In the genomic region with DNA sequence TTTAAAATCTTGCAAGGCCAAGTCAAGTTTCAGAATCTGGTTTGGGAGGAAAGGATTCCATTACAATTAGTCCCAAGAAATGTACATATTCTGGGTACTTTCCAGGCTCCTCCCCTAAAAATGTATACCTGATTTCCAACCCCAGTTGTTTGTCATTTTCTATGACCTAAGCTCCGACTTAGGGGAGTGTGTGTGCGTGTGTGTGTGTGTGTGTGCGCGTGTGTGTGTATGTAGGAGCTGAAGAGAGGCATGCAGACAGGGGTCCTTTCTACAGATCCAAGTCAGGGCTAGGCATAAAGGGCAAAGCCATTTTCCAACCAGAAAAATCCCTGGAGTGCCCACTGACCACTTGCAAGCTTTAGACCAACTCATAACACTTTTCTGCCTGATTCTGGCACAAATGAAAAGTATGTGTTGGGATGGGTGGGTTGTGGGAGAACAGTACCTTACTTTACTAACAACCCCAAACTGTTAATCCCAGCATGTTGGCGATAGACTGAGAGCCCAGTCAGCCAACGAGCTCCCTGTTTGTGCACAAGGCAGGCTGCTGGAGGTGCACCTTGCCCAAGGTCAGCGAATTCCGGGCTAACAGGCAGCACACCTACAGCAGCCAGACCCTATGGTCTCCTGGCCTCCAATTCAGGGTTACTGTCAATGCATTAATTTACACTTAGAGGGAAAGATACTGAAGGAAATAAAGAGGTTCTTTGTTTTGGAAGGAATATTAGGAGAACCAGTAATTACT, we compare ENCODE assay signal across 11 cellular contexts. TPM values are rescaled to one million over a fixed set of nuclear protein-coding genes. Genes with fewer than 3 reads are reported as not detected.
A peak's percentile ranks its signal among the peaks of the same experiment; 100 is the strongest.
DNase-seq lines count a peak whose midpoint lies in the region; ATAC-seq and TF ChIP-seq lines count a peak whose summit lies in the region.
"Had no signal": no experiment of that assay in that cellular context is flagged by ENCODE, and none has a peak within 500 bp of the region (broad histone marks: within the 10 kb centered on the region; RNA-seq: fewer than 3 reads in every experiment).

No MANE protein-coding gene starts in this region.

- H3K4me3 Mint-ChIP-seq in activated naive CD8-positive, alpha-beta T cell: peak overlapping the region; percentile 83
- no peak overlapping the region for H3K4me3 Mint-ChIP-seq in activated naive CD8-positive, alpha-beta T cell treated with anti-CD3 and anti-CD28 coated beads for 36 hours
- H3K4me3 Mint-ChIP-seq in central memory CD8-positive, alpha-beta T cell: peak overlapping the region; percentile 66
- H3K4me3 Mint-ChIP-seq in type B pancreatic cell: peak overlapping the region; percentile 86
- H3K4me3 Mint-ChIP-seq in activated CD4-positive, alpha-beta memory T cell treated with anti-CD3 and anti-CD28 coated beads, Interleukin-2, amount 10 ng/mL, durations not matched to agents 7 days and 5 days: no peak overlapping the region

- CTCF ChIA-PET in activated CD4-positive, alpha-beta memory T cell treated with anti-CD3 and anti-CD28 coated beads, Interleukin-2, amount 10 ng/mL, durations not matched to agents 7 days and 5 days (lab: Charles Lee): interaction anchor here (2.0 kb wide), 1 partner anchor 14 kb away, joined by 5 read pairs; no protein-coding TSS in a partner anchor

- no peaks in the 10 kb centered on the region for H3K9me3 Mint-ChIP-seq in activated naive CD8-positive, alpha-beta T cell (ENCODE audit: low read depth)
- H3K9me3 Mint-ChIP-seq in activated naive CD8-positive, alpha-beta T cell treated with anti-CD3 and anti-CD28 coated beads for 36 hours: no peaks in the 10 kb centered on the region
- H3K9me3 Mint-ChIP-seq in central memory CD8-positive, alpha-beta T cell: no peaks in the 10 kb centered on the region
- no peaks in the 10 kb centered on the region for H3K9me3 Mint-ChIP-seq in type B pancreatic cell
- H3K9me3 Mint-ChIP-seq in activated CD4-positive, alpha-beta memory T cell treated with anti-CD3 and anti-CD28 coated beads, Interleukin-2, amount 10 ng/mL, durations not matched to agents 7 days and 5 days: no peaks in the 10 kb centered on the region
- H3K9me3 Mint-ChIP-seq: T-helper 2 cell treated with Interferon-gamma antibody and Interleukin-4, amounts not matched to agents 5 μg/mL and 100 μg/mL, for 36 hours had no signal

- POLR2A ChIA-PET in activated CD4-positive, alpha-beta memory T cell treated with anti-CD3 and anti-CD28 coated beads, Interleukin-2, amount 10 ng/mL, durations not matched to agents 7 days and 5 days (lab: Charles Lee): no interaction called here

- H3K36me3 Mint-ChIP-seq in activated naive CD8-positive, alpha-beta T cell: no peaks in the 10 kb centered on the region
- no peaks in the 10 kb centered on the region for H3K36me3 Mint-ChIP-seq in activated naive CD8-positive, alpha-beta T cell treated with anti-CD3 and anti-CD28 coated beads for 36 hours
- H3K36me3 Mint-ChIP-seq in central memory CD8-positive, alpha-beta T cell (ENCODE audit: insufficient read depth): no peaks in the 10 kb centered on the region
- peaks cover 4% of the 10 kb centered on the region for H3K36me3 Mint-ChIP-seq in type B pancreatic cell
- no peaks in the 10 kb centered on the region for H3K36me3 Mint-ChIP-seq in activated CD4-positive, alpha-beta memory T cell treated with anti-CD3 and anti-CD28 coated beads, Interleukin-2, amount 10 ng/mL, durations not matched to agents 7 days and 5 days (ENCODE audit: low read depth)

- no peak for DNase-seq in activated naive CD8-positive, alpha-beta T cell treated with anti-CD3 and anti-CD28 coated beads for 36 hours
- DNase-seq in central memory CD8-positive, alpha-beta T cell (ENCODE audit: low spot score in 2 of 2): no peak
- DNase-seq in right lobe of liver: peak; percentile 36 to 79 (median 74)
- no peak for DNase-seq in type B pancreatic cell (ENCODE audit: extremely low spot score, unreplicated experiment)
- DNase-seq in activated CD4-positive, alpha-beta memory T cell treated with anti-CD3 and anti-CD28 coated beads, Interleukin-2, amount 10 ng/mL, durations not matched to agents 7 days and 5 days: no peak
- DNase-seq in hepatic stellate cell (ENCODE audit: low spot score): no peak
- DNase-seq: NCI-H1436 treated with DMSO at 0.1 percent for 48 hours had no signal

- TF ChIP-seq POLR2A in right lobe of liver (IDR thresholded peaks at IDR 0.05): no peak

- H3K27me3 ChIP-seq in right lobe of liver: no peaks in the 10 kb centered on the region

- H3K27ac Mint-ChIP-seq in activated naive CD8-positive, alpha-beta T cell: no peak overlapping the region
- H3K27ac Mint-ChIP-seq in activated naive CD8-positive, alpha-beta T cell treated with anti-CD3 and anti-CD28 coated beads for 36 hours: no peak overlapping the region
- H3K27ac Mint-ChIP-seq in central memory CD8-positive, alpha-beta T cell (ENCODE audit: low read depth): no peak overlapping the region
- H3K27ac Mint-ChIP-seq in type B pancreatic cell: no peak overlapping the region
- no peak overlapping the region for H3K27ac Mint-ChIP-seq in activated CD4-positive, alpha-beta memory T cell treated with anti-CD3 and anti-CD28 coated beads, Interleukin-2, amount 10 ng/mL, durations not matched to agents 7 days and 5 days
- H3K27ac Mint-ChIP-seq: T-helper 2 cell treated with Interferon-gamma antibody and Interleukin-4, amounts not matched to agents 5 μg/mL and 100 μg/mL, for 36 hours had no signal

- no peaks in the 10 kb centered on the region for H3K9me3 ChIP-seq in right lobe of liver

- no peaks in the 10 kb centered on the region for H3K36me3 ChIP-seq in right lobe of liver

- intact Hi-C loops in right lobe of liver (cut with DNase I): loop anchor here in 1 of 2 donors (10.0 kb wide), 1 partner anchor 59 kb away; no protein-coding TSS in a partner anchor

- peaks cover 0 to 34% (median 4%) of the 10 kb centered on the region in 4 donors for H3K4me1 ChIP-seq in right lobe of liver

- peak overlapping the region in 2 of 3 donors; percentile 64 to 82 for H3K27ac ChIP-seq in right lobe of liver

- WGBS in right lobe of liver (ENCODE audit: insufficient coverage, low coverage, low lambda C conversion rate, missing lambda C conversion rate): 73% methylated on average over 5 of the region's 8 CpGs

- peaks cover 8% of the 10 kb centered on the region for H3K4me1 Mint-ChIP-seq in activated naive CD8-positive, alpha-beta T cell (ENCODE audit: low read depth)
- peaks cover 5% of the 10 kb centered on the region for H3K4me1 Mint-ChIP-seq in activated naive CD8-positive, alpha-beta T cell treated with anti-CD3 and anti-CD28 coated beads for 36 hours
- peaks cover 8% of the 10 kb centered on the region for H3K4me1 Mint-ChIP-seq in central memory CD8-positive, alpha-beta T cell
- H3K4me1 Mint-ChIP-seq in type B pancreatic cell (ENCODE audit: unreplicated experiment): peaks cover 39% of the 10 kb centered on the region
- H3K4me1 Mint-ChIP-seq in activated CD4-positive, alpha-beta memory T cell treated with anti-CD3 and anti-CD28 coated beads, Interleukin-2, amount 10 ng/mL, durations not matched to agents 7 days and 5 days: peaks cover 6% of the 10 kb centered on the region

- peak overlapping the region; percentile 64 to 78 (median 70) for H3K4me3 ChIP-seq in right lobe of liver

- TF ChIP-seq CTCF in right lobe of liver (IDR thresholded peaks at IDR 0.05): no peak
- no peak for TF ChIP-seq CTCF in type B pancreatic cell (conservative IDR thresholded peaks at IDR 0.05)

- peaks cover 39% of the 10 kb centered on the region for H3K27me3 Mint-ChIP-seq in activated naive CD8-positive, alpha-beta T cell
- peaks cover 55% of the 10 kb centered on the region for H3K27me3 Mint-ChIP-seq in activated naive CD8-positive, alpha-beta T cell treated with anti-CD3 and anti-CD28 coated beads for 36 hours
- peaks cover 91% of the 10 kb centered on the region for H3K27me3 Mint-ChIP-seq in central memory CD8-positive, alpha-beta T cell
- H3K27me3 Mint-ChIP-seq in type B pancreatic cell: peaks cover 73% of the 10 kb centered on the region
- peaks cover 39% of the 10 kb centered on the region for H3K27me3 Mint-ChIP-seq in activated CD4-positive, alpha-beta memory T cell treated with anti-CD3 and anti-CD28 coated beads, Interleukin-2, amount 10 ng/mL, durations not matched to agents 7 days and 5 days

- ATAC-seq in central memory CD8-positive, alpha-beta T cell (replicated peaks; ENCODE audit: extremely low read depth, poor library complexity, severe bottlenecking): no peak
- ATAC-seq in right lobe of liver (peak; percentile 42 to 63 (median 50)), HG03521 (IDR thresholded peaks at IDR 0.05; ENCODE audit: unreplicated experiment) (no peak)

RNA-seq across cellular contexts. Expression of gene TRABD2B, which starts 1.7 kb away (rescaled TPM):
- not detected for total RNA-seq in activated naive CD8-positive, alpha-beta T cell treated with anti-CD3 and anti-CD28 coated beads for 36 hours
- total RNA-seq in right lobe of liver (1 to 10 TPM in 3 of 6 experiments, under 1 TPM in 3; 0.55 to 9.5 (median 1.8) TPM), type B pancreatic cell (ENCODE audit: low replicate concordance) (2.2 and 6.7 TPM in 2 replicates)
- not detected for total RNA-seq in activated CD4-positive, alpha-beta memory T cell treated with anti-CD3 and anti-CD28 coated beads, Interleukin-2, amount 10 ng/mL, durations not matched to agents 7 days and 5 days
- total RNA-seq: Daoy had no signal

Comparison
In these comparisons a context has a peak if more than half of its experiments do, and no peak if none do; other contexts are left out.
1. H3K4me3 Mint-ChIP-seq: peak in activated naive CD8-positive, alpha-beta T cell (single experiment), central memory CD8-positive, alpha-beta T cell (single experiment) and type B pancreatic cell (single experiment); none in activated naive CD8-positive, alpha-beta T cell treated with anti-CD3 and anti-CD28 coated beads for 36 hours (single experiment) and activated CD4-positive, alpha-beta memory T cell treated with anti-CD3 and anti-CD28 coated beads, Interleukin-2, amount 10 ng/mL, durations not matched to agents 7 days and 5 days (single experiment).
2. DNase-seq: peak in right lobe of liver (3 of 3); none in activated naive CD8-positive, alpha-beta T cell treated with anti-CD3 and anti-CD28 coated beads for 36 hours (single experiment), central memory CD8-positive, alpha-beta T cell (0 of 2), type B pancreatic cell (single experiment), activated CD4-positive, alpha-beta memory T cell treated with anti-CD3 and anti-CD28 coated beads, Interleukin-2, amount 10 ng/mL, durations not matched to agents 7 days and 5 days (single experiment) and hepatic stellate cell (single experiment).
3. ATAC-seq: peak in right lobe of liver (4 of 4); none in central memory CD8-positive, alpha-beta T cell (single experiment) and HG03521 (single experiment).